1 cellular context compared by ENCODE assay signal in the genomic region with DNA sequence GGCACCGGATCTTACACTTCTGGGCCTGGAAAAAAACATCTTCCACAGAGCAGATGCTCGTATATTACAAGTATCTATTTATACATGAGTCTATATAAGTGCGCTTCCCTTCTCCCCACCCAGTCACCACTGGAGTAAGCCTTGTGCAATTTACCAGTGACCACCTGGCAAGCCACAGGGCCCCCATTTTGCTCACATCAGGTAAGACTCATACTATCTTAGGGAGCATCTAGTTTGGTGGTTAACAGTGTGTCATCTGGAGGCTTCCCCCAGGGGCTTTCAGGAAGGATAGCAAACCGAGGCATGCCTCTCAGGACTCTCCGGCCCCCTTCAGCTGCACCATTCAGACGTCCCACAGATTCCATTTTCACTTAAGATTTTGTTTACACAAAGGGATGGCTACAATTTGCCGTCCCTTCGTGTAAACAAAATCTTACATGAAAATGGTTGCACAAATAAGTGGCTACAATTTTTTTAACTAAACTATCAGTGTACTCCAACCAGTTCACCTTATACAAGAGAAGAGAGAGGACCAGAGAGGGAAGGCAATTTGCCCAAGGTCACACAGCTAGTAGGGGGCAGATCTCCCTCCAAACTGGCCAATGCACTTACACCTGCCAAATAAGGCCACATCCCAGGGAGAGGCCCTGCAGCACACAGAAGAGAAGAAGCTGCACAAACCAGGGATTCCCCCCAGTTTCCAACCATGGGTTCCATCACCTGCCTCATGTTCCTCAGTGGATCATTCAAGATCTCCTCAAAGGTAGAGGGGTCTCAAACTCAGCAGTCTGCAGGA.
TF ChIP-seq lines count a peak whose summit lies in the region.

No MANE protein-coding gene starts in this region.

TF ChIP-seq in H1, 55 proteins besides CTCF, POLR2A, EP300 and RAD21:
- TF ChIP-seq SIRT6 (IDR thresholded peaks at IDR 0.05; ENCODE audit: low read length): no peak
- no peak for TF ChIP-seq SIX5 (IDR thresholded peaks at IDR 0.05; ENCODE audit: low read depth, low read length)
- no peak for TF ChIP-seq ASH2L (IDR thresholded peaks at IDR 0.05; ENCODE audit: low read length)
- no peak for TF ChIP-seq SP4 (IDR thresholded peaks at IDR 0.05; ENCODE audit: low read length)
- TF ChIP-seq KDM1A (IDR thresholded peaks at IDR 0.05; ENCODE audit: borderline replicate concordance, low read length): 0 out of 2 replicates have a peak, but pooled peaks have one; percentile 11
- TF ChIP-seq NANOG (IDR thresholded peaks at IDR 0.05; ENCODE audit: insufficient read depth, low read depth, low read length, poor library complexity, severe bottlenecking): no peak
